8 cellular contexts compared by ENCODE assay signal in the genomic region with DNA sequence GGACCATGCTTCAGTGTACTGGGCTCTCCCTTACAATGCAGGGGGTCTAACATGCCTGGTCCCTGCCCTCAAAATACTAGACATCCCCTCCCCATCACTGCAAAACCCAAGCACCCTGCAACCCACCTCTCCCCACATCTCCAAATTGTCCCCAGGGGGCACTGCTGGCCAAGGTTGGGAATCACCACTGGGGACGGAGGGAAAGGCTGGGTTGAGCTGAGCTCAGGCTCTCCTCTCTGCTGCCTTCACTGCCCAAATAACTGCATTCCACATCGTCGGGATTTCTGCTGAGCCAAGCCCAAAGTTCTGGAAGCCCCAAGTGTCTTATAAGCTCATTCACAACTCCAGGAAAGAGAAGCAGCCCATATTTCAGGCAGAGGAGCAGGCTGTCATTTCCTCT.
A peak's percentile ranks its signal among the peaks of the same experiment; 100 is the strongest.
DNase-seq lines count a peak whose midpoint lies in the region; ATAC-seq and TF ChIP-seq lines count a peak whose summit lies in the region.

No MANE protein-coding gene starts in this region.

- intact Hi-C loops in ovary (cut with DNase I), result loop anchor here in 1 of 4 donors (10.0 kb wide), 1 partner anchor 103 kb away; no protein-coding TSS in a partner anchor

- H3K4me1 ChIP-seq in NT2/D1 (ENCODE audit: insufficient read depth, insufficient read length) (peaks cover 8% of the 10 kb centered on the region), ovary (ENCODE audit: insufficient read depth) (peaks cover 9% of the 10 kb centered on the region)

- H3K4me3 ChIP-seq in NT2/D1 (ENCODE audit: insufficient read length, low read depth) (no peak overlapping the region), ovary (no peak overlapping the region)

- H3K36me3 ChIP-seq in NT2/D1 (ENCODE audit: insufficient read depth, insufficient read length, low read length), result peaks cover 59% of the 10 kb centered on the region
- H3K36me3 ChIP-seq in ovary, result no peaks in the 10 kb centered on the region

- TF ChIP-seq CTCF in ovary (IDR thresholded peaks at IDR 0.05), result peak in 1 of 3 donors; percentile 21

- no peak for TF ChIP-seq EP300 in ovary (IDR thresholded peaks at IDR 0.05)

- H3K27me3 ChIP-seq in NT2/D1 (ENCODE audit: insufficient read depth, insufficient read length), result no peaks in the 10 kb centered on the region
- H3K27me3 ChIP-seq in ovary, result no peaks in the 10 kb centered on the region

- ATAC-seq in HG03457 (IDR thresholded peaks at IDR 0.05; ENCODE audit: unreplicated experiment) (no peak), HG03135 (IDR thresholded peaks at IDR 0.05; ENCODE audit: unreplicated experiment) (no peak)

- no peak overlapping the region for H3K27ac ChIP-seq in ovary

- WGBS in ovary, 3 donors, result 23 to 28% (median 28%) methylated on average over 3 of the region's 3 CpGs

- TF ChIP-seq POLR2A in ovary (IDR thresholded peaks at IDR 0.05), result no peak

- H3K9me3 ChIP-seq in NT2/D1 (ENCODE audit: insufficient read depth, low read length), result no peaks in the 10 kb centered on the region
- no peaks in the 10 kb centered on the region for H3K9me3 ChIP-seq in ovary

- H3K9ac ChIP-seq in NT2/D1 (ENCODE audit: insufficient read length, low read depth), result no peak overlapping the region

- DNase-seq in NCI-H748 (lab: John Stamatoyannopoulos, UW; ENCODE audit: unreplicated experiment), result peak; percentile 53
- DNase-seq in NCI-H748 treated with DMSO at 0.1 percent for 48 hours (lab: John Stamatoyannopoulos, UW), result no peak
- DNase-seq in NT2/D1 (ENCODE audit: low read depth, low spot score), result peak; percentile 40
- peak; percentile 49 for DNase-seq in fibroblast of peridontal ligament (ENCODE audit: extremely low read depth)
- peak; percentile 25 to 50 (median 29) for DNase-seq in ovary
- no peak for DNase-seq in NCI-H1048 (lab: John Stamatoyannopoulos, UW)

Comparison
In these comparisons a context has a peak if more than half of its experiments do, and no peak if none do; other contexts are left out.
1. DNase-seq: peak in NCI-H748 (single experiment), NT2/D1 (single experiment), fibroblast of peridontal ligament (single experiment) and ovary (5 of 5); none in NCI-H748 treated with DMSO at 0.1 percent for 48 hours (single experiment) and NCI-H1048 (single experiment).